In genomic region chr3:94494992-94495391, GRCh38 we compare ENCODE assay signal across 31 cellular contexts.
"Had no signal": no experiment of that assay in that cellular context is flagged by ENCODE, and none has a peak within 500 bp of the region (broad histone marks: within the 10 kb centered on the region; RNA-seq: fewer than 3 reads in every experiment).

No MANE protein-coding gene starts in this region.

- H3K4me3 Mint-ChIP-seq: naive B cell; naive thymus-derived CD8-positive, alpha-beta T cell; natural killer cell treated with Interleukin-12 subunit alpha and Interleukin-12 subunit beta and Interleukin-15 and Interleukin-18, amount 100 ng/mL, for 72 hours; nephron progenitor cell; neural crest cell; stimulated activated memory B cell treated with anti-CD40 and anti-IgM and Interleukin-4, amounts not matched to agents 10 μg/mL and 1 μg/mL and 100 μg/mL, for 72 hours; stimulated activated naive CD8-positive, alpha-beta T cell treated with anti-CD3 and anti-CD28 coated beads, Interleukin-15, amount 100 ng/mL, for 72 hours had no signal

- DNase-seq: naive B cell; naive thymus-derived CD8-positive, alpha-beta T cell; nephron progenitor cell; nucleus accumbens; pancreas; retina; right cardiac atrium; spleen; stimulated activated CD4-positive, alpha-beta T cell treated with anti-CD3 and anti-CD28 coated beads, Interleukin-12 subunit alpha, Interleukin-12 subunit beta, amount 100 ng/mL, for 4 hours; stimulated activated CD4-positive, alpha-beta T cell treated with anti-CD3 and anti-CD28 coated beads, Interleukin-1b, Interleukin-23, amount 100 ng/mL, for 48 hours; stimulated activated CD4-positive, alpha-beta T cell treated with anti-CD3 and anti-CD28 coated beads, Interleukin-4, amount 100 ng/mL, for 1 hour; stimulated activated CD4-positive, alpha-beta T cell treated with anti-CD3 and anti-CD28 coated beads, Interleukin-4, amount 100 ng/mL, for 4 hours; stimulated activated CD8-positive, alpha-beta memory T cell treated with anti-CD3 and anti-CD28 coated beads, Interleukin-4, amount 100 ng/mL, for 48 hours; stimulated activated naive CD4-positive, alpha-beta T cell; stimulated activated naive CD8-positive, alpha-beta T cell treated with anti-CD3 and anti-CD28 coated beads, Interleukin-15, amount 100 ng/mL, for 72 hours; stimulated activated naive CD8-positive, alpha-beta T cell treated with anti-CD3 and anti-CD28 coated beads, Interleukin-15, Interleukin-2, amounts not matched to agents 100 U/mL and 50 U/mL, for 24 hours; substantia nigra; testis; tibial artery; transverse colon; upper lobe of left lung had no signal

- H3K36me3 Mint-ChIP-seq: naive B cell; naive thymus-derived CD8-positive, alpha-beta T cell; stimulated activated memory B cell treated with anti-CD40 and anti-IgM and Interleukin-4, amounts not matched to agents 10 μg/mL and 1 μg/mL and 100 μg/mL, for 72 hours had no signal

- H3K27ac ChIP-seq: neutrophil, pancreas, prostate gland, skin epidermis, spleen, suprapubic skin, testis, tibial artery, transverse colon, upper lobe of left lung, vagina had no signal

- H3K27me3 ChIP-seq: neutrophil, pancreas, spleen, suprapubic skin, testis, tibial artery, transverse colon, upper lobe of left lung, vagina had no signal

- H3K27ac Mint-ChIP-seq: naive B cell; naive thymus-derived CD8-positive, alpha-beta T cell; natural killer cell treated with Interleukin-12 subunit alpha and Interleukin-12 subunit beta and Interleukin-15 and Interleukin-18, amount 100 ng/mL, for 72 hours; nephron progenitor cell; stimulated activated memory B cell treated with anti-CD40 and anti-IgM and Interleukin-4, amounts not matched to agents 10 μg/mL and 1 μg/mL and 100 μg/mL, for 72 hours; stimulated activated naive CD8-positive, alpha-beta T cell treated with anti-CD3 and anti-CD28 coated beads, Interleukin-15, amount 100 ng/mL, for 72 hours had no signal

- H3K9me3 Mint-ChIP-seq: nephron progenitor cell had no signal

- H3K4me3 ChIP-seq: pancreas, prostate gland, skin epidermis, smooth muscle cell, spleen, suprapubic skin, testis, tibial artery, transverse colon, upper lobe of left lung, vagina had no signal

- H3K36me3 ChIP-seq: neutrophil, pancreas, prostate gland, spleen, suprapubic skin, tibial artery, transverse colon, upper lobe of left lung, vagina had no signal

- ATAC-seq: naive thymus-derived CD8-positive, alpha-beta T cell; natural killer cell treated with Interleukin-12 subunit alpha and Interleukin-12 subunit beta and Interleukin-15 and Interleukin-18, amount 100 ng/mL, for 72 hours; pancreas; right cardiac atrium; sciatic nerve; stimulated activated memory B cell treated with anti-CD40 and anti-IgM and Interleukin-4, amounts not matched to agents 10 μg/mL and 1 μg/mL and 100 μg/mL, for 72 hours; stimulated activated naive CD8-positive, alpha-beta T cell treated with anti-CD3 and anti-CD28 coated beads, Interleukin-15, amount 100 ng/mL, for 72 hours; stimulated activated naive CD8-positive, alpha-beta T cell treated with anti-CD3 and anti-CD28 coated beads, Interleukin-15, Interleukin-2, amounts not matched to agents 100 U/mL and 50 U/mL, for 24 hours had no signal

- H3K27me3 Mint-ChIP-seq: naive B cell; naive thymus-derived CD8-positive, alpha-beta T cell; natural killer cell treated with Interleukin-12 subunit alpha and Interleukin-12 subunit beta and Interleukin-15 and Interleukin-18, amount 100 ng/mL, for 72 hours; stimulated activated memory B cell treated with anti-CD40 and anti-IgM and Interleukin-4, amounts not matched to agents 10 μg/mL and 1 μg/mL and 100 μg/mL, for 72 hours; stimulated activated naive CD8-positive, alpha-beta T cell treated with anti-CD3 and anti-CD28 coated beads, Interleukin-15, amount 100 ng/mL, for 72 hours had no signal

- H3K4me1 ChIP-seq: pancreas, prostate gland, spleen, suprapubic skin, testis, tibial artery, transverse colon, upper lobe of left lung, vagina had no signal

- H3K4me1 Mint-ChIP-seq: naive B cell; naive thymus-derived CD8-positive, alpha-beta T cell; nephron progenitor cell; stimulated activated memory B cell treated with anti-CD40 and anti-IgM and Interleukin-4, amounts not matched to agents 10 μg/mL and 1 μg/mL and 100 μg/mL, for 72 hours; stimulated activated naive CD8-positive, alpha-beta T cell treated with anti-CD3 and anti-CD28 coated beads, Interleukin-15, amount 100 ng/mL, for 72 hours had no signal

- H3K9me3 ChIP-seq: neutrophil, pancreas, prostate gland, suprapubic skin, testis, tibial artery, transverse colon, upper lobe of left lung, vagina had no signal
